ENCODE assay signal across 29 cellular contexts in genomic region chr5:138884554-138884953, GRCh38. TPM values are rescaled to one million over a fixed set of nuclear protein-coding genes. Genes with fewer than 3 reads are reported as not detected.
"Had no signal": no experiment of that assay in that cellular context is flagged by ENCODE, and none has a peak within 500 bp of the region (broad histone marks: within the 10 kb centered on the region; RNA-seq: fewer than 3 reads in every experiment).

No MANE protein-coding gene starts in this region.

- H3K36me3 Mint-ChIP-seq: activated naive CD8-positive, alpha-beta T cell had no signal

- H3K4me1 ChIP-seq: testis, transverse colon had no signal

- FAIRE-seq: bronchial epithelial cell, keratinocyte, pancreas, urothelium cell line had no signal

- H3K27me3 Mint-ChIP-seq: activated CD8-positive, alpha-beta memory T cell treated with anti-CD3 and anti-CD28 coated beads, Interleukin-2, amount 10 ng/mL, durations not matched to agents 7 days and 5 days; central memory CD8-positive, alpha-beta T cell; dendritic cell treated with granulocyte-macrophage colony-stimulating factor and Interleukin-4, amounts not matched to agents 40 ng/mL and 50 ng/mL, for 4 days had no signal

- DNase-seq: activated CD4-positive, alpha-beta T cell treated with anti-CD3 and anti-CD28 coated beads for 36 hours; activated CD4-positive, CD25-positive, alpha-beta regulatory T cell; activated CD8-positive, alpha-beta memory T cell treated with anti-CD3 and anti-CD28 coated beads, Interleukin-2, amount 10 ng/mL, durations not matched to agents 7 days and 5 days; activated CD8-positive, alpha-beta T cell treated with anti-CD3 and anti-CD28 coated beads, Interleukin-2, amount 10 ng/mL, durations not matched to agents 7 days and 5 days; activated naive CD4-positive, alpha-beta T cell; activated T-cell treated with anti-CD3 and anti-CD28 coated beads, Interleukin-2, amount 50 U/mL, for 48 hours; anterior cingulate cortex; foreskin keratinocyte; heart left ventricle; hypothalamus; left cardiac atrium; mammary epithelial cell; midbrain; naive thymus-derived CD4-positive, alpha-beta T cell; nucleus accumbens; pancreas; psoas muscle; stimulated activated naive CD8-positive, alpha-beta T cell treated with anti-CD3 and anti-CD28 coated beads, Interleukin-15, Interleukin-2, amounts not matched to agents 100 U/mL and 50 U/mL, for 24 hours; testis; transverse colon had no signal

- H3K4me3 Mint-ChIP-seq: activated CD4-positive, alpha-beta T cell treated with anti-CD3 and anti-CD28 coated beads for 36 hours; activated CD8-positive, alpha-beta memory T cell treated with anti-CD3 and anti-CD28 coated beads, Interleukin-2, amount 10 ng/mL, durations not matched to agents 7 days and 5 days; activated CD8-positive, alpha-beta T cell treated with anti-CD3 and anti-CD28 coated beads, Interleukin-2, amount 10 ng/mL, durations not matched to agents 7 days and 5 days; activated naive CD8-positive, alpha-beta T cell; central memory CD8-positive, alpha-beta T cell; dendritic cell treated with granulocyte-macrophage colony-stimulating factor and Interleukin-4, amounts not matched to agents 40 ng/mL and 50 ng/mL, for 4 days; naive thymus-derived CD4-positive, alpha-beta T cell; neural crest cell; T-helper 2 cell treated with Interferon-gamma antibody and Interleukin-4, amounts not matched to agents 5 μg/mL and 100 μg/mL, for 36 hours had no signal

- H3K9me3 ChIP-seq: esophagus muscularis mucosa, heart left ventricle, pancreas, psoas muscle, testis, transverse colon had no signal

- H3K27ac Mint-ChIP-seq: activated CD4-positive, alpha-beta T cell treated with anti-CD3 and anti-CD28 coated beads for 36 hours; activated CD8-positive, alpha-beta memory T cell treated with anti-CD3 and anti-CD28 coated beads, Interleukin-2, amount 10 ng/mL, durations not matched to agents 7 days and 5 days; activated CD8-positive, alpha-beta T cell treated with anti-CD3 and anti-CD28 coated beads, Interleukin-2, amount 10 ng/mL, durations not matched to agents 7 days and 5 days; activated naive CD8-positive, alpha-beta T cell; dendritic cell treated with granulocyte-macrophage colony-stimulating factor and Interleukin-4, amounts not matched to agents 40 ng/mL and 50 ng/mL, for 4 days; naive thymus-derived CD4-positive, alpha-beta T cell; T-helper 2 cell treated with Interferon-gamma antibody and Interleukin-4, amounts not matched to agents 5 μg/mL and 100 μg/mL, for 36 hours had no signal

- ATAC-seq: activated CD4-positive, alpha-beta T cell treated with anti-CD3 and anti-CD28 coated beads for 36 hours; activated CD8-positive, alpha-beta memory T cell treated with anti-CD3 and anti-CD28 coated beads, Interleukin-2, amount 10 ng/mL, durations not matched to agents 7 days and 5 days; activated CD8-positive, alpha-beta T cell treated with anti-CD3 and anti-CD28 coated beads, Interleukin-2, amount 10 ng/mL, durations not matched to agents 7 days and 5 days; foreskin keratinocyte; heart left ventricle; left cardiac atrium; naive thymus-derived CD4-positive, alpha-beta T cell; psoas muscle; stimulated activated naive CD8-positive, alpha-beta T cell treated with anti-CD3 and anti-CD28 coated beads, Interleukin-15, Interleukin-2, amounts not matched to agents 100 U/mL and 50 U/mL, for 24 hours had no signal

- H3K27ac ChIP-seq: esophagus muscularis mucosa, foreskin keratinocyte, heart left ventricle, pancreas, psoas muscle, testis, transverse colon had no signal

- H3K9me3 Mint-ChIP-seq: central memory CD8-positive, alpha-beta T cell had no signal

- H3K4me1 Mint-ChIP-seq: activated CD4-positive, alpha-beta T cell treated with anti-CD3 and anti-CD28 coated beads for 36 hours; activated CD8-positive, alpha-beta memory T cell treated with anti-CD3 and anti-CD28 coated beads, Interleukin-2, amount 10 ng/mL, durations not matched to agents 7 days and 5 days; central memory CD8-positive, alpha-beta T cell; naive thymus-derived CD4-positive, alpha-beta T cell had no signal

- H3K4me3 ChIP-seq: esophagus muscularis mucosa, heart left ventricle, pancreas, psoas muscle, testis, transverse colon had no signal

- H3K27me3 ChIP-seq: esophagus muscularis mucosa, foreskin keratinocyte, heart left ventricle, pancreas, testis, transverse colon had no signal

RNA-seq across cellular contexts. Expression of gene LRRTM2, which starts 9.4 kb away (rescaled TPM):
- total RNA-seq: bronchial epithelial cell, foreskin keratinocyte had no signal
- polyA plus RNA-seq: foreskin keratinocyte; keratinocyte; naive thymus-derived CD4-positive, alpha-beta T cell had no signal
